Comparison of ENCODE assay signal across 9 cellular contexts in the genomic region with DNA sequence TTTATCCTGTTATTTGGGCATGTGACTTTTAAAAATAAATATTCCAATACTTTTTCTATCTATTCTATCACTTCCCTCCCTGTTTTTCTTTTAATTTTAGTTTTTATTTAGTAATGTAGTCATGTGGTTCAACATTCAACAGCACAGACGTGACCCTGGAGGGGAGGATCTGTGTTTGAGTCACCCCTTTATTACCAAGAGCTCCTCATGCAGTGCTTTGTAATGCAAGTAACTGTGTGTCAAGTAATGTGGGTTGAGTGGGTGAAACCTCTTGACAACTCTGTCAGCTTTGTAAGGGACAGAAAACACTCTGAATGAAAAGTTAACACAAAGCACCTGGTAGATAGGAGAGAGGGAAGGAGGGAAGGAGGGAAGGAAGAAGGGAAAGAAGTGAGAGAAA.
A peak's percentile ranks its signal among the peaks of the same experiment; 100 is the strongest.
DNase-seq lines count a peak whose midpoint lies in the region; ATAC-seq and TF ChIP-seq lines count a peak whose summit lies in the region.
"Had no signal": no experiment of that assay in that cellular context is flagged by ENCODE, and none has a peak within 500 bp of the region (broad histone marks: within the 10 kb centered on the region; RNA-seq: fewer than 3 reads in every experiment).

No MANE protein-coding gene starts in this region.

- H4K20me1 ChIP-seq in PC-3 (ENCODE audit: low read length): no peaks in the 10 kb centered on the region; the same call in 1 of the 2 replicates

- peak overlapping the region; percentile 35 for H3K27ac ChIP-seq in PC-3 (ENCODE audit: low read length)

- CTCF ChIA-PET in PC-3 (lab: Charles Lee): interaction anchor here (0.6 to 2.0 kb wide), 5 partner anchors 15 to 224 kb away, joined by 3 to 17 read pairs (median 3); no protein-coding TSS in a partner anchor

- no peaks in the 10 kb centered on the region for H3K9me2 ChIP-seq in PC-3 (replicated peaks; ENCODE audit: low read length)

- TF ChIP-seq CTCF in GM10266 (IDR thresholded peaks at IDR 0.05; ENCODE audit: control insufficient read depth, insufficient read depth, low read depth, missing control alignments): no peak
- no peak for TF ChIP-seq CTCF in PC-3 (conservative IDR thresholded peaks at IDR 0.05; ENCODE audit: low read depth, low read length)
- TF ChIP-seq CTCF in foreskin fibroblast (IDR thresholded peaks at IDR 0.05; ENCODE audit: low read depth, low read length): no peak

- peak; percentile 39 for ATAC-seq in GM21717 (IDR thresholded peaks at IDR 0.05; ENCODE audit: unreplicated experiment)
- ATAC-seq in PC-3: peak; percentile 53

- no peak overlapping the region for H2AFZ ChIP-seq in PC-3 (ENCODE audit: low read length)

- no peaks in the 10 kb centered on the region; the same call in 1 of the 2 replicates for H3K36me3 ChIP-seq in PC-3 (ENCODE audit: low read depth, low read length)

- intact Hi-C loops in PC-3 (cut with micrococcal nuclease): loop anchor here (2.0 to 10.0 kb wide), 3 partner anchors 34 to 775 kb away; a partner anchor contains a TSS

- no peaks in the 10 kb centered on the region for H3F3A ChIP-seq in PC-3 (ENCODE audit: low read length, unreplicated experiment)

- no peak overlapping the region for H3K4me3 ChIP-seq in PC-3 (ENCODE audit: low read length)
- no peak overlapping the region for H3K4me3 ChIP-seq in foreskin fibroblast (ENCODE audit: low read depth in 1 of 2, low read length in 2 of 2)

- peaks cover 87% of the 10 kb centered on the region for H3K79me2 ChIP-seq in PC-3 (ENCODE audit: low read length)

- no TSS peak for BruUV-seq in PC-3 (replicated peaks; lab: Mats Ljungman, UMichigan)

- POLR2A ChIA-PET in PC-3 (lab: Charles Lee; ENCODE audit: unreplicated experiment): interaction anchor here (0.6 to 0.9 kb wide), 3 partner anchors 17 to 114 kb away, joined by 3 to 12 read pairs (median 4); no protein-coding TSS in a partner anchor

- DNase-seq in GM10266 (ENCODE audit: extremely low spot score) (peak; percentile 51), PC-3 (peak; percentile 58), foreskin fibroblast (peak; percentile 84 to 85), KG1 (lab: John Stamatoyannopoulos, UW) (no peak), DMS 273 (lab: John Stamatoyannopoulos, UW; ENCODE audit: unreplicated experiment) (no peak), T-helper 9 cell (no peak), SKM-1 (lab: John Stamatoyannopoulos, UW; ENCODE audit: unreplicated experiment) (no peak)
- DNase-seq: NCI-H187 had no signal

- H3K9me3 ChIP-seq in PC-3 (ENCODE audit: low read length): no peaks in the 10 kb centered on the region

- H3K4me2 ChIP-seq in PC-3 (ENCODE audit: low read length): peak overlapping the region; percentile 44

- H3K4me1 ChIP-seq in PC-3 (ENCODE audit: insufficient read depth, low read length): peaks cover 47% of the 10 kb centered on the region

- no peaks in the 10 kb centered on the region for H3K27me3 ChIP-seq in PC-3 (ENCODE audit: low read length)

- peak overlapping the region; percentile 17 for H3K9ac ChIP-seq in PC-3 (ENCODE audit: low read length)

Comparison
In these comparisons a context has a peak if more than half of its experiments do, and no peak if none do; other contexts are left out.
1. DNase-seq: peak in GM10266 (single experiment), PC-3 (single experiment) and foreskin fibroblast (2 of 2); none in KG1 (single experiment), DMS 273 (single experiment), T-helper 9 cell (single experiment) and SKM-1 (single experiment).